In the genomic region with DNA sequence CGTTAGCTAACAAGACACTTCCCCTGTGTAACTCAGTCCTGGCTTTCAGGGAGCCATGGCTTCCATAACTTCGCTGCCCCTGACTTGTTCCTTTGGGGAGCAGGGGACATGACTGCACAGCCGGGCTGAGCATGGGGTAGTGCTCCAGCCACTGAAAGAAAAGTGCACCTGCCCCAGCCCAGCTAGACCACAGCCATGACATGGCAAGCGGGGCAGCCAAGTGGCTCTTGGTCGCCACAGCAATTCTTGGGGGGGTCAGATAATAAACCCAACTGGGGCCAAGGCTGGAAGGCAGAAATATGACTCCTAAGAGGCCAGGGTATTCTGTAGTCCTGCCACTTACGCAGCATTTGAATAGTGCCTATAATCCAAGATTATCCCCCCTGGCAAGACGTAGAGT, we compare ENCODE assay signal across 28 cellular contexts.
"Had no signal": no experiment of that assay in that cellular context is flagged by ENCODE, and none has a peak within 500 bp of the region (broad histone marks: within the 10 kb centered on the region; RNA-seq: fewer than 3 reads in every experiment).

No MANE protein-coding gene starts in this region.

- H3K4me1 ChIP-seq: ascending aorta had no signal

- H3K27ac ChIP-seq: ascending aorta, cardiac muscle cell, VCaP had no signal

- H3K27me3 ChIP-seq: ascending aorta, cardiac muscle cell had no signal

- H3K4me3 ChIP-seq: ascending aorta, cardiac muscle cell had no signal

- H3K36me3 ChIP-seq: ascending aorta, cardiac muscle cell had no signal

- H3K9me3 ChIP-seq: ascending aorta had no signal

- DNase-seq: activated B cell treated with CpG ODN at 0.5 μM for 24 hours; activated CD4-positive, alpha-beta memory T cell treated with anti-CD3 and anti-CD28 coated beads for 36 hours; activated CD4-positive, alpha-beta T cell treated with anti-CD3 and anti-CD28 coated beads for 4 hours; activated CD4-positive, alpha-beta T cell treated with anti-CD3 and anti-CD28 coated beads, Interleukin-2, amount 10 ng/mL, durations not matched to agents 24 days and 14 days; activated CD4-positive, alpha-beta T cell treated with anti-CD3 and anti-CD28 coated beads, Interleukin-2, amount 50 U/mL, for 1 hour; activated CD4-positive, alpha-beta T cell treated with anti-CD3 and anti-CD28 coated beads, Interleukin-2, amount 50 U/mL, for 4 hours; activated CD4-positive, CD25-positive, alpha-beta regulatory T cell treated with anti-CD3 and anti-CD28 coated beads, Interleukin-2, amount 50 U/mL, for 72 hours; activated CD8-positive, alpha-beta memory T cell treated with anti-CD3 and anti-CD28 coated beads, Interleukin-2, amount 50 U/mL, for 4 hours; activated CD8-positive, alpha-beta T cell treated with anti-CD3 and anti-CD28 coated beads for 36 hours; activated effector memory CD4-positive, alpha-beta T cell treated with Interleukin-2 at 50 U/mL for 16 hours; activated gamma-delta T cell; activated naive CD4-positive, alpha-beta T cell treated with anti-CD3 and anti-CD28 coated beads, Interleukin-2, amount 10 ng/mL, durations not matched to agents 7 days and 5 days; activated naive CD4-positive, alpha-beta T cell treated with Interleukin-2 at 50 U/mL for 16 hours; activated naive CD8-positive, alpha-beta T cell treated with anti-CD3 and anti-CD28 coated beads, Interleukin-2, amount 10 ng/mL, durations not matched to agents 7 days and 5 days; activated naive CD8-positive, alpha-beta T cell treated with anti-CD3 and anti-CD28 coated beads, Interleukin-2, amount 50 U/mL, for 24 hours; activated T-cell treated with anti-CD3 and anti-CD28 coated beads for 4 hours; activated T-cell treated with anti-CD3 and anti-CD28 coated beads, Interleukin-2, amount 50 U/mL, for 24 hours; activated T-cell treated with anti-CD3 and anti-CD28 coated beads, Interleukin-2, amount 50 U/mL, for 48 hours; amygdala; anterior cingulate cortex; caudate nucleus; cerebellar nuclear complex; T-helper 1 cell; T-helper 2 cell; T-helper 9 cell had no signal
